ENCODE assay signal across 8 cellular contexts in the genomic region with DNA sequence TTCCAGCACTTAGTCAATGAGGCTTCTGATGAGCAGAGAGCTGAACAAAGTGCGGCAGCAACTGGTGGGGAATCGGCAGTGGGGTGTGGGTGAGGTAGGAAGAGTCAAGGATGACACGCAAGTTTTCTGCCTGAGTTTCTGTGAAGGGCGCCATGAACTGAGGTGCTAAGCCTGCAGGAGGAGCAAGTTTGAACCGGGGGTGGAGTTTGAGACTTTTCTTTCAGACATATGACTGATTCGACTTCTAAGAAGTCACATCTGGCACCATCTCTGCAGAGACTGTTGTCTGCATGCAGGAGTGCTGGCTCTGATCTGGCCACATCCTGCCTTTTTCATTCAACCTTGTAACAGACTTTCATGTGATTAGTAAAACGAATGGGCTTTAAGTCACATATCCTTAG. TPM values are rescaled to one million over a fixed set of nuclear protein-coding genes. Genes with fewer than 3 reads are reported as not detected.
DNase-seq lines count a peak whose midpoint lies in the region; ATAC-seq and TF ChIP-seq lines count a peak whose summit lies in the region.

No MANE protein-coding gene starts in this region.

- H3K9me3 ChIP-seq in hepatocyte (ENCODE audit: low read depth), result no peaks in the 10 kb centered on the region

- DNase-seq in activated CD8-positive, alpha-beta memory T cell treated with anti-CD3 and anti-CD28 coated beads for 4 hours (ENCODE audit: low read depth in 2 of 2), result peak; percentile 24 to 58
- peak; percentile 36 for DNase-seq in fibroblast of mammary gland (ENCODE audit: low read depth)
- DNase-seq in stimulated activated CD8-positive, alpha-beta memory T cell treated with anti-CD3 and anti-CD28 coated beads, Interleukin-4, amount 100 ng/mL, for 24 hours (ENCODE audit: low read depth), result peak; percentile 41
- no peak for DNase-seq in 8988T
- no peak for DNase-seq in NCI-H2227 treated with DMSO at 0.1 percent for 48 hours (lab: John Stamatoyannopoulos, UW)
- no peak for DNase-seq in hepatocyte (ENCODE audit: low spot score)

- ATAC-seq in HG03354 (IDR thresholded peaks at IDR 0.05; ENCODE audit: poor library complexity, severe bottlenecking, unreplicated experiment), result peak; percentile 61
- ATAC-seq in GM21737 (IDR thresholded peaks at IDR 0.05; ENCODE audit: unreplicated experiment), result no peak

- H4K20me1 ChIP-seq in hepatocyte (ENCODE audit: insufficient read depth, poor library complexity, severe bottlenecking), result no peaks in the 10 kb centered on the region

- no peaks in the 10 kb centered on the region for H3K36me3 ChIP-seq in hepatocyte (replicated peaks; ENCODE audit: insufficient read depth, low read depth)

- no peaks in the 10 kb centered on the region for H3K4me1 ChIP-seq in hepatocyte (ENCODE audit: insufficient read depth)

- WGBS in hepatocyte (ENCODE audit: low lambda C conversion rate, missing lambda C conversion rate), result 83% methylated on average over 7 of the region's 7 CpGs

- TF ChIP-seq CTCF in fibroblast of mammary gland (conservative IDR thresholded peaks at IDR 0.05; ENCODE audit: control insufficient read depth, insufficient read depth, low read depth, low read length), result no peak
- TF ChIP-seq CTCF in hepatocyte (IDR thresholded peaks at IDR 0.05; ENCODE audit: poor library complexity), result no peak

- H3K27ac ChIP-seq in hepatocyte, result no peak overlapping the region

- no peaks in the 10 kb centered on the region for H3K79me2 ChIP-seq in hepatocyte

- no peaks in the 10 kb centered on the region for H3K9me2 ChIP-seq in hepatocyte (replicated peaks; ENCODE audit: insufficient read depth)

- no peak overlapping the region for H2AFZ ChIP-seq in hepatocyte

- no peak overlapping the region for H3K4me3 ChIP-seq in fibroblast of mammary gland (ENCODE audit: control insufficient read depth, low read depth, low read length)
- H3K4me3 ChIP-seq in hepatocyte, result no peak overlapping the region

- H3K27me3 ChIP-seq in hepatocyte, result no peaks in the 10 kb centered on the region

- H3K4me2 ChIP-seq in hepatocyte, result no peak overlapping the region

RNA-seq across cellular contexts. Expression of gene GPI, which starts 14.8 kb away (rescaled TPM):
- 82.9 and 117 TPM in 2 replicates for total RNA-seq in hepatocyte
- 120 and 124 TPM in 2 replicates for polyA plus RNA-seq in hepatocyte

RNA-seq across cellular contexts. Expression of gene PDCD2L, which starts 54.0 kb away (rescaled TPM):
- 9.8 and 12.4 TPM in 2 replicates for total RNA-seq in hepatocyte
- 6.3 and 7.3 TPM in 2 replicates for polyA plus RNA-seq in hepatocyte

Comparison
In these comparisons a context has a peak if more than half of its experiments do, and no peak if none do; other contexts are left out.
1. DNase-seq: peak in activated CD8-positive, alpha-beta memory T cell treated with anti-CD3 and anti-CD28 coated beads for 4 hours (2 of 2), fibroblast of mammary gland (single experiment) and stimulated activated CD8-positive, alpha-beta memory T cell treated with anti-CD3 and anti-CD28 coated beads, Interleukin-4, amount 100 ng/mL, for 24 hours (single experiment); none in 8988T (single experiment), NCI-H2227 treated with DMSO at 0.1 percent for 48 hours (single experiment) and hepatocyte (single experiment).